8 cellular contexts compared by ENCODE assay signal in the genomic region with DNA sequence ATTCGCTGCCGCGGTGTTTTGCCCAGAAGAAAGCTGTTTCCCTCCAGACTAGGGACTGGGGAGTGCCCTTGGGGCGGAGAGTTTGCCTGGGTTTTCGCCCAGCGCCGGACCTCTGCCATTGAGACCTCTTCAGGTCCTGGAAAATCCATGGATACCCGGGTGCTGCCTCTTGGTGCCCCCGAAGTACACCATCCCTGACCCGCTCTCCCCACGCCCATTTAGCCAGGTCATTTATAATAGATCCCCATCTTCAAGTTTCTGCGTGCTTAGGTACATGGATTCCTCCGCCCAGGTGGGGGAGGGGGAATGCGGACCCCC. TPM values are rescaled to one million over a fixed set of nuclear protein-coding genes. Genes with fewer than 3 reads are reported as not detected.
DNase-seq lines count a peak whose midpoint lies in the region; TF ChIP-seq lines count a peak whose summit lies in the region.

No MANE protein-coding gene starts in this region.

- 5% methylated on average over 14 of the region's 14 CpGs for WGBS in hepatocyte (ENCODE audit: low lambda C conversion rate, missing lambda C conversion rate)

- peaks cover 41% of the 10 kb centered on the region for H3K27me3 Mint-ChIP-seq in activated naive CD4-positive, alpha-beta T cell treated with anti-CD3 and anti-CD28 coated beads, Interleukin-2, amount 50 U/mL, for 24 hours
- H3K27me3 Mint-ChIP-seq in type B pancreatic cell: peaks cover 59% of the 10 kb centered on the region

- H3K36me3 ChIP-seq in SK-N-MC (ENCODE audit: insufficient read depth, low read length) (no peaks in the 10 kb centered on the region), hepatocyte (replicated peaks; ENCODE audit: insufficient read depth, low read depth) (no peaks in the 10 kb centered on the region)

- H3K27ac ChIP-seq in SK-N-MC (peak overlapping the region; percentile 77), hepatocyte (no peak overlapping the region)

- peaks cover 3% of the 10 kb centered on the region for H3K36me3 Mint-ChIP-seq in activated naive CD4-positive, alpha-beta T cell treated with anti-CD3 and anti-CD28 coated beads, Interleukin-2, amount 50 U/mL, for 24 hours
- no peaks in the 10 kb centered on the region for H3K36me3 Mint-ChIP-seq in type B pancreatic cell

- TF ChIP-seq CTCF in hepatocyte (IDR thresholded peaks at IDR 0.05; ENCODE audit: poor library complexity): no peak
- TF ChIP-seq CTCF in type B pancreatic cell (conservative IDR thresholded peaks at IDR 0.05): no peak

- DNase-seq in activated naive CD4-positive, alpha-beta T cell treated with anti-CD3 and anti-CD28 coated beads, Interleukin-2, amount 50 U/mL, for 16 hours: no peak
- DNase-seq in SK-N-MC (ENCODE audit: low read depth, low spot score): no peak
- DNase-seq in hepatocyte (ENCODE audit: low spot score): no peak
- no peak for DNase-seq in type B pancreatic cell (ENCODE audit: extremely low spot score, unreplicated experiment)
- no peak for DNase-seq in activated CD8-positive, alpha-beta memory T cell treated with anti-CD3 and anti-CD28 coated beads, Interleukin-2, amount 50 U/mL, for 48 hours
- DNase-seq in activated gamma-delta T cell treated with Interleukin-2 at 50 U/mL for 16 hours: no peak
- no peak for DNase-seq in NCI-H2196 (lab: John Stamatoyannopoulos, UW; ENCODE audit: unreplicated experiment)

- H2AFZ ChIP-seq in hepatocyte: no peak overlapping the region

- peak overlapping the region; percentile 88 for H3K4me3 ChIP-seq in SK-N-MC
- H3K4me3 ChIP-seq in hepatocyte: no peak overlapping the region

- peaks cover 84% of the 10 kb centered on the region for H3K27me3 ChIP-seq in hepatocyte

- H3K9me2 ChIP-seq in hepatocyte (replicated peaks; ENCODE audit: insufficient read depth): no peaks in the 10 kb centered on the region

- peak overlapping the region; percentile 59 for H3K4me3 Mint-ChIP-seq in activated naive CD4-positive, alpha-beta T cell treated with anti-CD3 and anti-CD28 coated beads, Interleukin-2, amount 50 U/mL, for 24 hours
- H3K4me3 Mint-ChIP-seq in type B pancreatic cell: peak overlapping the region; percentile 82

- peaks cover 43% of the 10 kb centered on the region for H3K4me1 ChIP-seq in hepatocyte (ENCODE audit: insufficient read depth)

- peak overlapping the region; percentile 30 for H3K27ac Mint-ChIP-seq in activated naive CD4-positive, alpha-beta T cell treated with anti-CD3 and anti-CD28 coated beads, Interleukin-2, amount 50 U/mL, for 24 hours
- peak overlapping the region; percentile 84 for H3K27ac Mint-ChIP-seq in type B pancreatic cell

- no peaks in the 10 kb centered on the region for H4K20me1 ChIP-seq in hepatocyte (ENCODE audit: insufficient read depth, poor library complexity, severe bottlenecking)

- peak overlapping the region; percentile 84 for H3K4me2 ChIP-seq in hepatocyte

- peaks cover 33% of the 10 kb centered on the region for H3K4me1 Mint-ChIP-seq in activated naive CD4-positive, alpha-beta T cell treated with anti-CD3 and anti-CD28 coated beads, Interleukin-2, amount 50 U/mL, for 24 hours
- peaks cover 6% of the 10 kb centered on the region for H3K4me1 Mint-ChIP-seq in type B pancreatic cell (ENCODE audit: unreplicated experiment)

- H3K9me3 ChIP-seq in SK-N-MC (ENCODE audit: low read depth, low read length) (no peaks in the 10 kb centered on the region), hepatocyte (ENCODE audit: low read depth) (no peaks in the 10 kb centered on the region)

- H3K9ac ChIP-seq in SK-N-MC (ENCODE audit: insufficient read length): peak overlapping the region; percentile 76

- H3K9me3 Mint-ChIP-seq in activated naive CD4-positive, alpha-beta T cell treated with anti-CD3 and anti-CD28 coated beads, Interleukin-2, amount 50 U/mL, for 24 hours: no peaks in the 10 kb centered on the region
- no peaks in the 10 kb centered on the region for H3K9me3 Mint-ChIP-seq in type B pancreatic cell

- no peaks in the 10 kb centered on the region for H3K79me2 ChIP-seq in hepatocyte

RNA-seq across cellular contexts. Expression of gene CBX8, which starts 15.0 kb away (rescaled TPM):
- total RNA-seq in hepatocyte: 4.3 and 8.6 TPM in 2 replicates
- polyA plus RNA-seq in hepatocyte: 6.5 and 8.3 TPM in 2 replicates
- total RNA-seq in type B pancreatic cell (ENCODE audit: low replicate concordance): 13.3 and 16.0 TPM in 2 replicates

RNA-seq across cellular contexts. Expression of gene CBX4, which starts 27.4 kb away (rescaled TPM):
- total RNA-seq in hepatocyte: 49.6 and 56.1 TPM in 2 replicates
- 74.3 and 86.7 TPM in 2 replicates for polyA plus RNA-seq in hepatocyte
- 39.6 and 76.2 TPM in 2 replicates for total RNA-seq in type B pancreatic cell (ENCODE audit: low replicate concordance)

RNA-seq across cellular contexts. Expression of gene CBX2, which starts 33.9 kb away (rescaled TPM):
- total RNA-seq in hepatocyte (11.8 and 16.3 TPM in 2 replicates), type B pancreatic cell (ENCODE audit: low replicate concordance) (21.6 and 72.0 TPM in 2 replicates)
- polyA plus RNA-seq in hepatocyte: 8.6 and 11.6 TPM in 2 replicates
